18 cellular contexts compared by ENCODE assay signal in genomic region chr7:159036916-159037605, GRCh38.
A peak's percentile ranks its signal among the peaks of the same experiment; 100 is the strongest.
DNase-seq lines count a peak whose midpoint lies in the region; ATAC-seq and TF ChIP-seq lines count a peak whose summit lies in the region.
"Had no signal": no experiment of that assay in that cellular context is flagged by ENCODE, and none has a peak within 500 bp of the region (broad histone marks: within the 10 kb centered on the region; RNA-seq: fewer than 3 reads in every experiment).

No MANE protein-coding gene starts in this region.

- H3K9me3 ChIP-seq in testis = no peaks in the 10 kb centered on the region
- H3K9me3 ChIP-seq: neutrophil, right lobe of liver had no signal

- ATAC-seq in foreskin keratinocyte = no peak
- ATAC-seq in GM21360 (IDR thresholded peaks at IDR 0.05; ENCODE audit: unreplicated experiment) = no peak
- ATAC-seq: right lobe of liver, T-helper 17 cell had no signal

- no peak overlapping the region for H3K27ac Mint-ChIP-seq in activated CD4-positive, alpha-beta memory T cell treated with anti-CD3 and anti-CD28 coated beads, Interleukin-2, amount 10 ng/mL, durations not matched to agents 7 days and 5 days
- no peak overlapping the region for H3K27ac Mint-ChIP-seq in activated CD4-positive, alpha-beta memory T cell treated with anti-CD3 and anti-CD28 coated beads for 36 hours
- H3K27ac Mint-ChIP-seq in activated T-helper 2 cell treated with anti-CD3 and anti-CD28 coated beads, Interferon-gamma antibody, Interleukin-2, Interleukin-4, amounts not matched to agents 10 μg/mL and 5 μg/mL and 100 μg/mL, durations not matched to agents 14 hours and 24 hours and 36 hours = no peak overlapping the region
- H3K27ac Mint-ChIP-seq: activated B cell treated with CpG ODN at 0.5 μM for 24 hours, T-helper 17 cell had no signal

- H3K4me3 Mint-ChIP-seq in activated CD4-positive, alpha-beta memory T cell treated with anti-CD3 and anti-CD28 coated beads, Interleukin-2, amount 10 ng/mL, durations not matched to agents 7 days and 5 days = no peak overlapping the region
- no peak overlapping the region for H3K4me3 Mint-ChIP-seq in activated CD4-positive, alpha-beta memory T cell treated with anti-CD3 and anti-CD28 coated beads for 36 hours
- no peak overlapping the region for H3K4me3 Mint-ChIP-seq in activated T-helper 2 cell treated with anti-CD3 and anti-CD28 coated beads, Interferon-gamma antibody, Interleukin-2, Interleukin-4, amounts not matched to agents 10 μg/mL and 5 μg/mL and 100 μg/mL, durations not matched to agents 14 hours and 24 hours and 36 hours (ENCODE audit: low read depth)
- H3K4me3 Mint-ChIP-seq: activated B cell treated with CpG ODN at 0.5 μM for 24 hours, T-helper 17 cell had no signal

- intact Hi-C loops in activated CD4-positive, alpha-beta memory T cell treated with anti-CD3 and anti-CD28 coated beads for 36 hours (cut with micrococcal nuclease) = no loop called here
- intact Hi-C loops in testis (cut with DNase I; ENCODE audit: low total_unique reads) = no loop called here
- intact Hi-C loops in activated T-helper 2 cell treated with anti-CD3 and anti-CD28 coated beads, Interferon-gamma antibody, Interleukin-2, Interleukin-4, amounts not matched to agents 10 μg/mL and 5 μg/mL and 100 μg/mL, durations not matched to agents 14 hours and 24 hours and 36 hours (cut with micrococcal nuclease) = no loop called here

- peaks cover 3% of the 10 kb centered on the region for H3K4me1 ChIP-seq in testis
- H3K4me1 ChIP-seq in foreskin keratinocyte = no peaks in the 10 kb centered on the region
- H3K4me1 ChIP-seq: right lobe of liver had no signal

- no peaks in the 10 kb centered on the region for H3K4me1 Mint-ChIP-seq in activated CD4-positive, alpha-beta memory T cell treated with anti-CD3 and anti-CD28 coated beads, Interleukin-2, amount 10 ng/mL, durations not matched to agents 7 days and 5 days
- no peaks in the 10 kb centered on the region for H3K4me1 Mint-ChIP-seq in activated CD4-positive, alpha-beta memory T cell treated with anti-CD3 and anti-CD28 coated beads for 36 hours (ENCODE audit: low read depth)
- peaks cover 6% of the 10 kb centered on the region for H3K4me1 Mint-ChIP-seq in activated T-helper 2 cell treated with anti-CD3 and anti-CD28 coated beads, Interferon-gamma antibody, Interleukin-2, Interleukin-4, amounts not matched to agents 10 μg/mL and 5 μg/mL and 100 μg/mL, durations not matched to agents 14 hours and 24 hours and 36 hours (ENCODE audit: low read depth)
- H3K4me1 Mint-ChIP-seq: activated B cell treated with CpG ODN at 0.5 μM for 24 hours, T-helper 17 cell had no signal

- no peaks in the 10 kb centered on the region for H3K27me3 ChIP-seq in testis
- no peaks in the 10 kb centered on the region for H3K27me3 ChIP-seq in foreskin keratinocyte
- H3K27me3 ChIP-seq: right lobe of liver had no signal

- no peak for TF ChIP-seq CTCF in testis (IDR thresholded peaks at IDR 0.05)
- TF ChIP-seq CTCF in foreskin keratinocyte (conservative IDR thresholded peaks at IDR 0.05) = no peak

- peaks cover 2% of the 10 kb centered on the region for H3K27me3 Mint-ChIP-seq in activated CD4-positive, alpha-beta memory T cell treated with anti-CD3 and anti-CD28 coated beads, Interleukin-2, amount 10 ng/mL, durations not matched to agents 7 days and 5 days
- H3K27me3 Mint-ChIP-seq in activated CD4-positive, alpha-beta memory T cell treated with anti-CD3 and anti-CD28 coated beads for 36 hours = peaks cover 7% of the 10 kb centered on the region
- no peaks in the 10 kb centered on the region for H3K27me3 Mint-ChIP-seq in activated T-helper 2 cell treated with anti-CD3 and anti-CD28 coated beads, Interferon-gamma antibody, Interleukin-2, Interleukin-4, amounts not matched to agents 10 μg/mL and 5 μg/mL and 100 μg/mL, durations not matched to agents 14 hours and 24 hours and 36 hours (ENCODE audit: low read depth)

- CTCF ChIA-PET in activated CD4-positive, alpha-beta memory T cell treated with anti-CD3 and anti-CD28 coated beads, Interleukin-2, amount 10 ng/mL, durations not matched to agents 7 days and 5 days (lab: Charles Lee) = no interaction called here
- CTCF ChIA-PET in activated CD4-positive, alpha-beta memory T cell treated with anti-CD3 and anti-CD28 coated beads for 36 hours (lab: Charles Lee) = interaction anchor here (0.7 to 1.5 kb wide), 2 partner anchors 17 to 60 kb away, joined by 3 to 4 read pairs; no protein-coding TSS in a partner anchor

- POLR2A ChIA-PET in activated CD4-positive, alpha-beta memory T cell treated with anti-CD3 and anti-CD28 coated beads, Interleukin-2, amount 10 ng/mL, durations not matched to agents 7 days and 5 days (lab: Charles Lee) = no interaction called here
- POLR2A ChIA-PET in activated CD4-positive, alpha-beta memory T cell treated with anti-CD3 and anti-CD28 coated beads for 36 hours (lab: Charles Lee) = no interaction called here

- no peak for TF ChIP-seq POLR2A in testis (IDR thresholded peaks at IDR 0.05)

- 72 to 84% methylated on average over 16 to 21 of the region's 21 CpGs for WGBS in testis, 2 donors

- H3K27ac ChIP-seq in testis (no peak overlapping the region), foreskin keratinocyte (no peak overlapping the region)
- H3K27ac ChIP-seq: neutrophil, right lobe of liver had no signal

- no peaks in the 10 kb centered on the region for H3K36me3 Mint-ChIP-seq in activated CD4-positive, alpha-beta memory T cell treated with anti-CD3 and anti-CD28 coated beads, Interleukin-2, amount 10 ng/mL, durations not matched to agents 7 days and 5 days (ENCODE audit: low read depth)
- H3K36me3 Mint-ChIP-seq in activated CD4-positive, alpha-beta memory T cell treated with anti-CD3 and anti-CD28 coated beads for 36 hours = no peaks in the 10 kb centered on the region
- H3K36me3 Mint-ChIP-seq in activated T-helper 2 cell treated with anti-CD3 and anti-CD28 coated beads, Interferon-gamma antibody, Interleukin-2, Interleukin-4, amounts not matched to agents 10 μg/mL and 5 μg/mL and 100 μg/mL, durations not matched to agents 14 hours and 24 hours and 36 hours (ENCODE audit: low read depth) = peaks cover 3% of the 10 kb centered on the region

- no peaks in the 10 kb centered on the region for H3K9me3 Mint-ChIP-seq in activated CD4-positive, alpha-beta memory T cell treated with anti-CD3 and anti-CD28 coated beads, Interleukin-2, amount 10 ng/mL, durations not matched to agents 7 days and 5 days
- no peaks in the 10 kb centered on the region for H3K9me3 Mint-ChIP-seq in activated CD4-positive, alpha-beta memory T cell treated with anti-CD3 and anti-CD28 coated beads for 36 hours
- no peaks in the 10 kb centered on the region for H3K9me3 Mint-ChIP-seq in activated T-helper 2 cell treated with anti-CD3 and anti-CD28 coated beads, Interferon-gamma antibody, Interleukin-2, Interleukin-4, amounts not matched to agents 10 μg/mL and 5 μg/mL and 100 μg/mL, durations not matched to agents 14 hours and 24 hours and 36 hours
- H3K9me3 Mint-ChIP-seq: activated B cell treated with CpG ODN at 0.5 μM for 24 hours had no signal

- peak; percentile 5 for DNase-seq in activated CD4-positive, alpha-beta memory T cell treated with anti-CD3 and anti-CD28 coated beads, Interleukin-2, amount 10 ng/mL, durations not matched to agents 7 days and 5 days
- no peak for DNase-seq in activated CD4-positive, alpha-beta memory T cell treated with anti-CD3 and anti-CD28 coated beads for 36 hours
- peak; percentile 48 for DNase-seq in NCI-H2107 (lab: John Stamatoyannopoulos, UW)
- DNase-seq in left kidney (ENCODE audit: low read depth, low spot score) = peak; percentile 87
- DNase-seq in testis = peak; percentile 11
- DNase-seq in foreskin keratinocyte = no peak
- no peak for DNase-seq in activated T-helper 2 cell treated with anti-CD3 and anti-CD28 coated beads, Interferon-gamma antibody, Interleukin-2, Interleukin-4, amounts not matched to agents 10 μg/mL and 5 μg/mL and 100 μg/mL, durations not matched to agents 14 hours and 24 hours and 36 hours (ENCODE audit: low spot score)
- DNase-seq: activated B cell treated with CpG ODN at 0.5 μM for 24 hours; activated gamma-delta T cell; amygdala; caudate nucleus; NCI-H1048; NK-92 treated with Interleukin-12 subunit alpha and Interleukin-12 subunit beta, amount 100 ng/mL, for 24 hours; stimulated activated CD4-positive, alpha-beta T cell treated with anti-CD3 and anti-CD28 coated beads, Interleukin-1b, Interleukin-23, amount 100 ng/mL, for 48 hours; T-helper 17 cell had no signal

- H3K4me3 ChIP-seq in testis = no peak overlapping the region
- H3K4me3 ChIP-seq: right lobe of liver had no signal

- no peaks in the 10 kb centered on the region for H3K36me3 ChIP-seq in testis (ENCODE audit: low read depth, missing control alignments)
- H3K36me3 ChIP-seq: neutrophil, right lobe of liver had no signal

Comparison
In these comparisons a context has a peak if more than half of its experiments do, and no peak if none do; other contexts are left out.
1. DNase-seq: peak in activated CD4-positive, alpha-beta memory T cell treated with anti-CD3 and anti-CD28 coated beads, Interleukin-2, amount 10 ng/mL, durations not matched to agents 7 days and 5 days (single experiment), NCI-H2107 (single experiment), left kidney (single experiment) and testis (single experiment); none in activated CD4-positive, alpha-beta memory T cell treated with anti-CD3 and anti-CD28 coated beads for 36 hours (single experiment), foreskin keratinocyte (0 of 2) and activated T-helper 2 cell treated with anti-CD3 and anti-CD28 coated beads, Interferon-gamma antibody, Interleukin-2, Interleukin-4, amounts not matched to agents 10 μg/mL and 5 μg/mL and 100 μg/mL, durations not matched to agents 14 hours and 24 hours and 36 hours (single experiment).